ENCODE assay signal across 20 cellular contexts in the genomic region with DNA sequence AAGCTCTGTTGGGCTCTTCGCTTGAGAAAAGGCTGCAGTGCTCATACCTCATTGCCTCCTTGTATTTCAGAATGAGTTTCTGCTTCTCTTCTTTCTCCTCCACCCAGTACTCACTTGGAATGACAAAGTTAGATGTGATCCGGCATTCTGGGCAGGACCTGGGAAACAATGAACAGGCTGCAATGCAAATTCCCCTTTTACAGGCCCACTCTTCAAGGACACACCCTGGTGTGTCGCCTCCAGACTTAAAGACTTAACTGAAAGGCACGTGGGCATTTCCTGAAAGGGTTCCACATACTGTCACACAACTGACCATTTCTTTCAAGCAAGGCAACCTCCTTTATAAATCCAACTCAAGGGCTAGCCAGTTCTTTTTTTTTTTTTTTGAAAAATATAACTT. TPM values are rescaled to one million over a fixed set of nuclear protein-coding genes. Genes with fewer than 3 reads are reported as not detected.
DNase-seq lines count a peak whose midpoint lies in the region; ATAC-seq and TF ChIP-seq lines count a peak whose summit lies in the region.
"Had no signal": no experiment of that assay in that cellular context is flagged by ENCODE, and none has a peak within 500 bp of the region (broad histone marks: within the 10 kb centered on the region; RNA-seq: fewer than 3 reads in every experiment).

No MANE protein-coding gene starts in this region.

- no peak overlapping the region for H3K27ac ChIP-seq in A673 (ENCODE audit: low read depth, low read length, poor library complexity, severe bottlenecking)

- no peaks in the 10 kb centered on the region for H3K27me3 ChIP-seq in A673 (replicated peaks; ENCODE audit: insufficient read depth, low read depth, low read length, poor library complexity)
- H3K27me3 ChIP-seq: Peyer's patch had no signal

- no peaks in the 10 kb centered on the region for H3K9me3 ChIP-seq in A673 (ENCODE audit: low read depth, low read length, poor library complexity, severe bottlenecking)
- H3K9me3 ChIP-seq: Caco-2, Peyer's patch had no signal

- no peak for DNase-seq in activated T-cell treated with anti-CD3 and anti-CD28 coated beads, Interleukin-2, amount 50 U/mL, for 24 hours
- DNase-seq in activated T-cell treated with anti-CD3 and anti-CD28 coated beads for 4 hours (no peak), iPS-NIHi7 (ENCODE audit: extremely low spot score) (peak; percentile 66), A673 (ENCODE audit: low spot score) (no peak), NCI-H748 (lab: John Stamatoyannopoulos, UW; ENCODE audit: unreplicated experiment) (no peak), NOMO-1 treated with dmso at 0.1 percent for 144 hours (lab: John Stamatoyannopoulos, UW; ENCODE audit: unreplicated experiment) (no peak)
- no peak for DNase-seq in activated T-helper 2 cell treated with anti-CD3 and anti-CD28 coated beads, Interferon-gamma antibody, Interleukin-2, Interleukin-4, amounts not matched to agents 10 μg/mL and 5 μg/mL and 100 μg/mL, durations not matched to agents 14 hours and 24 hours and 36 hours (ENCODE audit: low spot score)
- no peak for DNase-seq in stimulated activated naive B cell treated with anti-CD40 and anti-IgM and Interleukin-4, amounts not matched to agents 10 μg/mL and 1 μg/mL and 100 μg/mL, for 72 hours
- DNase-seq: Caco-2, DMS53, NCI-H1092, NCI-H2227 treated with DMSO at 0.1 percent for 48 hours, Peyer's patch, Right ventricle myocardium superior had no signal

- no peak for ATAC-seq in stimulated activated naive B cell treated with anti-CD40 and anti-IgM and Interleukin-4, amounts not matched to agents 10 μg/mL and 1 μg/mL and 100 μg/mL, for 72 hours (replicated peaks)
- ATAC-seq: GM12878, K562 had no signal

- intact Hi-C loops in activated T-helper 2 cell treated with anti-CD3 and anti-CD28 coated beads, Interferon-gamma antibody, Interleukin-2, Interleukin-4, amounts not matched to agents 10 μg/mL and 5 μg/mL and 100 μg/mL, durations not matched to agents 14 hours and 24 hours and 36 hours (cut with micrococcal nuclease) = no loop called here
- intact Hi-C loops in A673 (cut with micrococcal nuclease; ENCODE audit: unreplicated experiment) = no loop called here

- H3K4me1 ChIP-seq in A673 (ENCODE audit: insufficient read depth, low read length, poor library complexity, severe bottlenecking) = no peaks in the 10 kb centered on the region

- BruUV-seq in A673 (replicated peaks; lab: Mats Ljungman, UMichigan) = no TSS peak

- peaks cover 81% of the 10 kb centered on the region for H3K36me3 Mint-ChIP-seq in activated T-cell treated with anti-CD3 and anti-CD28 coated beads, Interleukin-2, amount 50 U/mL, for 24 hours (ENCODE audit: low read depth)
- peaks cover 73% of the 10 kb centered on the region for H3K36me3 Mint-ChIP-seq in activated T-helper 2 cell treated with anti-CD3 and anti-CD28 coated beads, Interferon-gamma antibody, Interleukin-2, Interleukin-4, amounts not matched to agents 10 μg/mL and 5 μg/mL and 100 μg/mL, durations not matched to agents 14 hours and 24 hours and 36 hours (ENCODE audit: low read depth)
- H3K36me3 Mint-ChIP-seq in stimulated activated naive B cell treated with anti-CD40 and anti-IgM and Interleukin-4, amounts not matched to agents 10 μg/mL and 1 μg/mL and 100 μg/mL, for 72 hours = peaks cover 53 to 62% of the 10 kb centered on the region in 2 donors

- no peaks in the 10 kb centered on the region for H3K27me3 Mint-ChIP-seq in activated T-cell treated with anti-CD3 and anti-CD28 coated beads, Interleukin-2, amount 50 U/mL, for 24 hours
- H3K27me3 Mint-ChIP-seq in activated T-helper 2 cell treated with anti-CD3 and anti-CD28 coated beads, Interferon-gamma antibody, Interleukin-2, Interleukin-4, amounts not matched to agents 10 μg/mL and 5 μg/mL and 100 μg/mL, durations not matched to agents 14 hours and 24 hours and 36 hours (ENCODE audit: low read depth) = no peaks in the 10 kb centered on the region
- H3K27me3 Mint-ChIP-seq in stimulated activated naive B cell treated with anti-CD40 and anti-IgM and Interleukin-4, amounts not matched to agents 10 μg/mL and 1 μg/mL and 100 μg/mL, for 72 hours = no peaks in the 10 kb centered on the region

- H3K4me3 Mint-ChIP-seq in activated T-cell treated with anti-CD3 and anti-CD28 coated beads, Interleukin-2, amount 50 U/mL, for 24 hours = no peak overlapping the region
- H3K4me3 Mint-ChIP-seq in activated T-helper 2 cell treated with anti-CD3 and anti-CD28 coated beads, Interferon-gamma antibody, Interleukin-2, Interleukin-4, amounts not matched to agents 10 μg/mL and 5 μg/mL and 100 μg/mL, durations not matched to agents 14 hours and 24 hours and 36 hours (ENCODE audit: low read depth) = no peak overlapping the region
- no peak overlapping the region for H3K4me3 Mint-ChIP-seq in stimulated activated naive B cell treated with anti-CD40 and anti-IgM and Interleukin-4, amounts not matched to agents 10 μg/mL and 1 μg/mL and 100 μg/mL, for 72 hours
- H3K4me3 Mint-ChIP-seq: CD14-positive monocyte had no signal

- no peak for TF ChIP-seq CTCF in A673 (conservative IDR thresholded peaks at IDR 0.05; ENCODE audit: low read depth, low read length)

- no peaks in the 10 kb centered on the region for H3K9me3 Mint-ChIP-seq in activated T-cell treated with anti-CD3 and anti-CD28 coated beads, Interleukin-2, amount 50 U/mL, for 24 hours
- H3K9me3 Mint-ChIP-seq in activated T-helper 2 cell treated with anti-CD3 and anti-CD28 coated beads, Interferon-gamma antibody, Interleukin-2, Interleukin-4, amounts not matched to agents 10 μg/mL and 5 μg/mL and 100 μg/mL, durations not matched to agents 14 hours and 24 hours and 36 hours = no peaks in the 10 kb centered on the region
- no peaks in the 10 kb centered on the region for H3K9me3 Mint-ChIP-seq in stimulated activated naive B cell treated with anti-CD40 and anti-IgM and Interleukin-4, amounts not matched to agents 10 μg/mL and 1 μg/mL and 100 μg/mL, for 72 hours
- H3K9me3 Mint-ChIP-seq: CD14-positive monocyte had no signal

- peaks cover 17% of the 10 kb centered on the region for H3K36me3 ChIP-seq in A673 (ENCODE audit: insufficient read depth, low read length, poor library complexity, severe bottlenecking)

- H3K27ac Mint-ChIP-seq in activated T-cell treated with anti-CD3 and anti-CD28 coated beads, Interleukin-2, amount 50 U/mL, for 24 hours = peak overlapping the region; percentile 53
- H3K27ac Mint-ChIP-seq in activated T-helper 2 cell treated with anti-CD3 and anti-CD28 coated beads, Interferon-gamma antibody, Interleukin-2, Interleukin-4, amounts not matched to agents 10 μg/mL and 5 μg/mL and 100 μg/mL, durations not matched to agents 14 hours and 24 hours and 36 hours = peak overlapping the region; percentile 53
- peak overlapping the region; percentile 17 for H3K27ac Mint-ChIP-seq in stimulated activated naive B cell treated with anti-CD40 and anti-IgM and Interleukin-4, amounts not matched to agents 10 μg/mL and 1 μg/mL and 100 μg/mL, for 72 hours

- H3K4me3 ChIP-seq in A673 (ENCODE audit: low read depth, low read length, poor library complexity, severe bottlenecking) = no peak overlapping the region
- H3K4me3 ChIP-seq: GM12878, K562, Peyer's patch had no signal

- POLR2A ChIA-PET in A673 (lab: Charles Lee; ENCODE audit: low non-redundant PET) = no interaction called here

- H3K4me1 Mint-ChIP-seq in activated T-cell treated with anti-CD3 and anti-CD28 coated beads, Interleukin-2, amount 50 U/mL, for 24 hours (ENCODE audit: low read depth) = peaks cover 36% of the 10 kb centered on the region
- peaks cover 68% of the 10 kb centered on the region for H3K4me1 Mint-ChIP-seq in activated T-helper 2 cell treated with anti-CD3 and anti-CD28 coated beads, Interferon-gamma antibody, Interleukin-2, Interleukin-4, amounts not matched to agents 10 μg/mL and 5 μg/mL and 100 μg/mL, durations not matched to agents 14 hours and 24 hours and 36 hours (ENCODE audit: low read depth)
- peaks cover 10 to 16% of the 10 kb centered on the region in 2 donors for H3K4me1 Mint-ChIP-seq in stimulated activated naive B cell treated with anti-CD40 and anti-IgM and Interleukin-4, amounts not matched to agents 10 μg/mL and 1 μg/mL and 100 μg/mL, for 72 hours
- H3K4me1 Mint-ChIP-seq: CD14-positive monocyte had no signal

- CTCF ChIA-PET in A673 (lab: Charles Lee) = no interaction called here

RNA-seq across cellular contexts. Expression of a gene that starts 23.6 kb away (rescaled TPM):
- total RNA-seq in activated T-helper 2 cell treated with anti-CD3 and anti-CD28 coated beads, Interferon-gamma antibody, Interleukin-2, Interleukin-4, amounts not matched to agents 10 μg/mL and 5 μg/mL and 100 μg/mL, durations not matched to agents 14 hours and 24 hours and 36 hours = 72.9 and 73.6 TPM in 2 replicates
- 51.1 and 57.6 TPM in 2 replicates for total RNA-seq in A673 (2021)

RNA-seq across cellular contexts. Expression of a gene that starts 51.9 kb away (rescaled TPM):
- 12.5 and 14.5 TPM in 2 replicates for total RNA-seq in activated T-helper 2 cell treated with anti-CD3 and anti-CD28 coated beads, Interferon-gamma antibody, Interleukin-2, Interleukin-4, amounts not matched to agents 10 μg/mL and 5 μg/mL and 100 μg/mL, durations not matched to agents 14 hours and 24 hours and 36 hours
- not detected in 2 replicates for total RNA-seq in A673 (2021)
- total RNA-seq: A172, HT1080, K562, M059J, Right ventricle myocardium superior had no signal

RNA-seq across cellular contexts. Expression of a gene that starts 57.4 kb away (rescaled TPM):
- 98.3 and 105 TPM in 2 replicates for total RNA-seq in activated T-helper 2 cell treated with anti-CD3 and anti-CD28 coated beads, Interferon-gamma antibody, Interleukin-2, Interleukin-4, amounts not matched to agents 10 μg/mL and 5 μg/mL and 100 μg/mL, durations not matched to agents 14 hours and 24 hours and 36 hours
- 34.4 and 34.7 TPM in 2 replicates for total RNA-seq in A673 (2021)

Comparison
In these comparisons a context has a peak if more than half of its experiments do, and no peak if none do; other contexts are left out.
1. RNA of a gene that starts 51.9 kb away (total RNA-seq): 12.5 to 14.5 TPM in activated T-helper 2 cell treated with anti-CD3 and anti-CD28 coated beads, Interferon-gamma antibody, Interleukin-2, Interleukin-4, amounts not matched to agents 10 μg/mL and 5 μg/mL and 100 μg/mL, durations not matched to agents 14 hours and 24 hours and 36 hours; not detected in A673; every median in the first group is over 10 times any median in the second.
2. Peak in every context shown above with its lines, with median percentiles within 50 percentile points of each other: H3K27ac Mint-ChIP-seq.